Comparison of ENCODE assay signal across 8 cellular contexts in genomic region chr9:36258989-36259315, GRCh38. TPM values are rescaled to one million over a fixed set of nuclear protein-coding genes. Genes with fewer than 3 reads are reported as not detected.
A peak's percentile ranks its signal among the peaks of the same experiment; 100 is the strongest.
DNase-seq lines count a peak whose midpoint lies in the region; ATAC-seq, FAIRE-seq and TF ChIP-seq lines count a peak whose summit lies in the region.

No MANE protein-coding gene starts in this region.

- H3K9me3 ChIP-seq in PC-3 (ENCODE audit: low read length) = no peaks in the 10 kb centered on the region
- H3K9me3 ChIP-seq in pancreas = no peaks in the 10 kb centered on the region

- H3K27ac ChIP-seq in PC-3 (ENCODE audit: low read length) (no peak overlapping the region; the same call in 1 of the 2 replicates), epithelial cell of prostate (peak overlapping the region; percentile 66), pancreas (peak overlapping the region; percentile 88 to 96 (median 90))

- peak overlapping the region; percentile 77 for H3K9ac ChIP-seq in PC-3 (ENCODE audit: low read length)

- H3F3A ChIP-seq in PC-3 (ENCODE audit: low read length, unreplicated experiment) = no peaks in the 10 kb centered on the region

- BruUV-seq in Calu3 (replicated peaks; lab: Mats Ljungman, UMichigan) (no TSS peak), PC-3 (replicated peaks; lab: Mats Ljungman, UMichigan) (no TSS peak)

- no peaks in the 10 kb centered on the region for H3K4me1 Mint-ChIP-seq in Calu3 (ENCODE audit: low read depth, unreplicated experiment)

- H4K20me1 ChIP-seq in PC-3 (ENCODE audit: low read length) = no peaks in the 10 kb centered on the region

- no peak for DNase-seq in Calu3
- DNase-seq in PC-3 = no peak
- no peak for DNase-seq in epithelial cell of prostate (ENCODE audit: low read depth, low spot score)
- peak in 2 of 6 donors; percentile 28 to 31 for DNase-seq in pancreas
- DNase-seq in EL = no peak

- H3K36me3 Mint-ChIP-seq in Calu3 (ENCODE audit: insufficient read depth, unreplicated experiment) = peaks cover 29% of the 10 kb centered on the region

- H3K4me3 Mint-ChIP-seq in Calu3 (ENCODE audit: low read depth, unreplicated experiment) = peak overlapping the region; percentile 68

- H3K4me2 ChIP-seq in PC-3 (ENCODE audit: low read length) = peak overlapping the region; percentile 94

- ATAC-seq in PC-3 (no peak), pancreas (no peak), HG02678 (IDR thresholded peaks at IDR 0.05; ENCODE audit: unreplicated experiment) (no peak), GM18870 (IDR thresholded peaks at IDR 0.05; ENCODE audit: unreplicated experiment) (no peak), GM18502 (IDR thresholded peaks at IDR 0.05; ENCODE audit: poor library complexity, unreplicated experiment) (no peak)

- peaks cover 5% of the 10 kb centered on the region; the same call in 1 of the 2 replicates for H3K4me1 ChIP-seq in PC-3 (ENCODE audit: insufficient read depth, low read length)
- no peaks in the 10 kb centered on the region for H3K4me1 ChIP-seq in pancreas

- POLR2A ChIA-PET in PC-3 (lab: Charles Lee; ENCODE audit: unreplicated experiment) = interaction anchor here (0.6 to 1.0 kb wide), 5 partner anchors 8 to 148 kb away, joined by 3 to 5 read pairs (median 4); no protein-coding TSS in a partner anchor

- H3K79me2 ChIP-seq in PC-3 (ENCODE audit: low read length) = peaks cover 11% of the 10 kb centered on the region

- H3K4me3 ChIP-seq in PC-3 (ENCODE audit: low read length) (peak overlapping the region; percentile 83), pancreas (peak overlapping the region; percentile 80 to 92 (median 88))

- no peaks in the 10 kb centered on the region for H3K9me2 ChIP-seq in PC-3 (replicated peaks; ENCODE audit: low read length)

- H3K27me3 ChIP-seq in PC-3 (ENCODE audit: low read length) (no peaks in the 10 kb centered on the region), pancreas (no peaks in the 10 kb centered on the region)

- H3K9me3 Mint-ChIP-seq in Calu3 (ENCODE audit: low read depth, unreplicated experiment) = no peaks in the 10 kb centered on the region

- peak overlapping the region; percentile 61 for H3K27ac Mint-ChIP-seq in Calu3 (ENCODE audit: unreplicated experiment)

- no peaks in the 10 kb centered on the region for H3K36me3 ChIP-seq in PC-3 (ENCODE audit: low read depth, low read length)
- no peaks in the 10 kb centered on the region for H3K36me3 ChIP-seq in pancreas

- intact Hi-C loops in Calu3 (cut with micrococcal nuclease; ENCODE audit: unreplicated experiment) (no loop called here), PC-3 (cut with micrococcal nuclease) (no loop called here), pancreas (cut with DNase I) (no loop called here)

- TF ChIP-seq CTCF in Calu3 (IDR thresholded peaks at IDR 0.05; ENCODE audit: unreplicated experiment) (no peak), PC-3 (conservative IDR thresholded peaks at IDR 0.05; ENCODE audit: low read depth, low read length) (no peak), pancreas (IDR thresholded peaks at IDR 0.05) (no peak)

- CTCF ChIA-PET in Calu3 (lab: Charles Lee) (interaction anchor here (0.6 kb wide), 1 partner anchor 12 kb away, joined by 5 read pairs; no protein-coding TSS in a partner anchor), PC-3 (lab: Charles Lee) (no interaction called here)

- FAIRE-seq in pancreas (lab: Jason Lieb, UNC) = no peak

- H2AFZ ChIP-seq in PC-3 (ENCODE audit: low read length) = peak overlapping the region; percentile 92; the same call in 1 of the 2 replicates

- WGBS in pancreas, 2 donors = 37 to 39% methylated on average over 7 of the region's 7 CpGs

- H3K27me3 Mint-ChIP-seq in Calu3 (ENCODE audit: unreplicated experiment) = no peaks in the 10 kb centered on the region

RNA-seq across cellular contexts. Expression of gene GNE, which starts 0.7 kb away (rescaled TPM):
- 23.3 and 23.6 TPM in 2 replicates for total RNA-seq in Calu3 (2022)
- total RNA-seq in PC-3 (2014; rRNA removed) = 10.2 and 10.9 TPM in 2 replicates
- 10 to 100 TPM in 1 of 6 donors, 1 to 10 TPM in 5; 4.4 to 11.8 (median 7.0) TPM for total RNA-seq in pancreas
- 10 to 100 TPM in 1 of 2 donors, 1 to 10 TPM in 1; 5.1 to 12.7 TPM for polyA plus RNA-seq in pancreas
